ENCODE assay signal across 19 cellular contexts in the genomic region with DNA sequence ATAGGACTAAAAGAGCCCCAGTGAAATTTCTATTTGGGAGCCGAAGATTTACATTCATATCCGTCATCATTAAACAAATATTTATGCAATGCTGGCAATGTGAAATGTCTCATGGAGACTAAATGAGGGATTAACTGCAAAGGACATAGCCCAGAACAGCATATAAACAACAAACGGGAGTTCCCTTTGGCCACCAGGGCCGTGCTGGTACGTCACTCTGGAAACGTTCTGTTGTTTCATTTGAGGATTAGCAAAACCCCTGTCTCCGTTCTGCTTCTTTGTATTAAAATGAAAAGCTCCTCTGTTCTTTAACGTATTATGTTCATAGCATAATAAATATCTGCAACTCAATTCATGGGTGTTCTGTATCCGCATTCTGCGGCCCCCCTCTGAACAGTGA.
DNase-seq lines count a peak whose midpoint lies in the region; ATAC-seq and FAIRE-seq lines count a peak whose summit lies in the region.
"Had no signal": no experiment of that assay in that cellular context is flagged by ENCODE, and none has a peak within 500 bp of the region (broad histone marks: within the 10 kb centered on the region; RNA-seq: fewer than 3 reads in every experiment).

No MANE protein-coding gene starts in this region.

- no peak overlapping the region for H3K27ac Mint-ChIP-seq in activated CD4-positive, alpha-beta T cell treated with anti-CD3 and anti-CD28 coated beads for 36 hours
- H3K27ac Mint-ChIP-seq: activated naive CD4-positive, alpha-beta T cell treated with anti-CD3 and anti-CD28 coated beads, Interleukin-2, amount 50 U/mL, for 24 hours; T-cell had no signal

- peak overlapping the region; percentile 39 for H3K27ac ChIP-seq in epithelial cell of prostate

- no peaks in the 10 kb centered on the region for H3K27me3 Mint-ChIP-seq in activated CD4-positive, alpha-beta T cell treated with anti-CD3 and anti-CD28 coated beads for 36 hours
- H3K27me3 Mint-ChIP-seq: activated naive CD4-positive, alpha-beta T cell treated with anti-CD3 and anti-CD28 coated beads, Interleukin-2, amount 50 U/mL, for 24 hours; CD4-positive, CD25-positive, alpha-beta regulatory T cell; T-cell had no signal

- CTCF ChIA-PET in activated CD4-positive, alpha-beta T cell treated with anti-CD3 and anti-CD28 coated beads for 36 hours (lab: Charles Lee): no interaction called here

- peak; percentile 95 for FAIRE-seq in TTC549 (lab: Jason Lieb, UNC)
- FAIRE-seq: GM12891 had no signal

- H3K9me3 Mint-ChIP-seq in activated CD4-positive, alpha-beta T cell treated with anti-CD3 and anti-CD28 coated beads for 36 hours (ENCODE audit: low read depth): no peaks in the 10 kb centered on the region
- H3K9me3 Mint-ChIP-seq: activated naive CD4-positive, alpha-beta T cell treated with anti-CD3 and anti-CD28 coated beads, Interleukin-2, amount 50 U/mL, for 24 hours; CD4-positive, CD25-positive, alpha-beta regulatory T cell; immature natural killer cell had no signal

- H3K36me3 Mint-ChIP-seq in activated CD4-positive, alpha-beta T cell treated with anti-CD3 and anti-CD28 coated beads for 36 hours (ENCODE audit: low read depth): no peaks in the 10 kb centered on the region
- H3K36me3 Mint-ChIP-seq: activated naive CD4-positive, alpha-beta T cell treated with anti-CD3 and anti-CD28 coated beads, Interleukin-2, amount 50 U/mL, for 24 hours; CD4-positive, CD25-positive, alpha-beta regulatory T cell; immature natural killer cell; T-cell had no signal

- POLR2A ChIA-PET in activated CD4-positive, alpha-beta T cell treated with anti-CD3 and anti-CD28 coated beads for 36 hours (lab: Charles Lee): no interaction called here

- intact Hi-C loops in activated CD4-positive, alpha-beta T cell treated with anti-CD3 and anti-CD28 coated beads for 36 hours (cut with DNase I, micrococcal nuclease): no loop called here

- H3K4me1 Mint-ChIP-seq in activated CD4-positive, alpha-beta T cell treated with anti-CD3 and anti-CD28 coated beads for 36 hours: no peaks in the 10 kb centered on the region
- H3K4me1 Mint-ChIP-seq: activated naive CD4-positive, alpha-beta T cell treated with anti-CD3 and anti-CD28 coated beads, Interleukin-2, amount 50 U/mL, for 24 hours; immature natural killer cell had no signal

- ATAC-seq in HG03159 (IDR thresholded peaks at IDR 0.05; ENCODE audit: unreplicated experiment): no peak
- no peak for ATAC-seq in HG02970 (IDR thresholded peaks at IDR 0.05; ENCODE audit: low FRiP score, unreplicated experiment)
- ATAC-seq in activated CD4-positive, alpha-beta T cell treated with anti-CD3 and anti-CD28 coated beads for 36 hours: no peak
- no peak for ATAC-seq in GM18502 (IDR thresholded peaks at IDR 0.05; ENCODE audit: poor library complexity, unreplicated experiment)
- ATAC-seq: Panc1 had no signal

- DNase-seq in epithelial cell of prostate (ENCODE audit: low read depth, low spot score) (no peak), lung microvascular endothelial cell (ENCODE audit: low read depth in 2 of 2) (peak; percentile 44 to 83), superior temporal gyrus (ENCODE audit: extremely low spot score) (peak; percentile 29)
- DNase-seq in activated CD4-positive, alpha-beta T cell treated with anti-CD3 and anti-CD28 coated beads for 36 hours: no peak
- DNase-seq: activated CD4-positive, CD25-positive, alpha-beta regulatory T cell; CD4-positive, CD25-positive, alpha-beta regulatory T cell; cerebellar nuclear complex; immature natural killer cell; NCI-H1694 treated with DMSO at 0.1 percent for 48 hours; NCI-H524; stimulated activated CD4-positive, alpha-beta T cell treated with anti-CD3 and anti-CD28 coated beads, Interleukin-2, amount 100 ng/mL, for 48 hours; T-cell had no signal

- H3K4me3 Mint-ChIP-seq in activated CD4-positive, alpha-beta T cell treated with anti-CD3 and anti-CD28 coated beads for 36 hours: no peak overlapping the region
- H3K4me3 Mint-ChIP-seq: activated naive CD4-positive, alpha-beta T cell treated with anti-CD3 and anti-CD28 coated beads, Interleukin-2, amount 50 U/mL, for 24 hours; CD4-positive, CD25-positive, alpha-beta regulatory T cell; immature natural killer cell; T-cell had no signal

Comparison
In these comparisons a context has a peak if more than half of its experiments do, and no peak if none do; other contexts are left out.
1. DNase-seq: peak in lung microvascular endothelial cell (2 of 2) and superior temporal gyrus (single experiment); none in epithelial cell of prostate (single experiment) and activated CD4-positive, alpha-beta T cell treated with anti-CD3 and anti-CD28 coated beads for 36 hours (single experiment).